ENCODE assay signal across 9 cellular contexts in the genomic region with DNA sequence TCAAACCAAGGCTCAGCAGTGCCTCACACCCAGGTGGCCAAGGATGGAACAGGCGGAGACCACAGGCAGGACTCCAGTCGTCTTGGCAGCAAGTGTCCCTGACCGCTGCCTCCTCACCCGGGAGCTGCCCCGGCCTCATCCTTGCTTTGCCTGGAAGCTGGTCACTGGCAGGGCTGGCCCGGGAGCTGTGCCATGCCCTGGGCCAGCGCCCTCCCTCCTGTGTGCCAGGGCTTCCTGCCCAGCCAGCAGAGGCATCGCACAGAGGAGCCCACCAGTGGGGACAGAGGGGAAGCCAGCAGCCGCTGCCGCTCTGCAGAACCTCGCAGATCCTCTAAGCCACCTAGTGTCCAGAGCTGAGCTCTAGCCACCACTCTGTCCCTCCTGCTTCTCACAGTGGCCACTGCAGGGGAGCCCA. TPM values are rescaled to one million over a fixed set of nuclear protein-coding genes. Genes with fewer than 3 reads are reported as not detected.
A peak's percentile ranks its signal among the peaks of the same experiment; 100 is the strongest.
DNase-seq lines count a peak whose midpoint lies in the region; ATAC-seq and TF ChIP-seq lines count a peak whose summit lies in the region.
"Had no signal": no experiment of that assay in that cellular context is flagged by ENCODE, and none has a peak within 500 bp of the region (broad histone marks: within the 10 kb centered on the region; RNA-seq: fewer than 3 reads in every experiment).

No MANE protein-coding gene starts in this region.

- no peak for TF ChIP-seq POLR2A in breast epithelium (IDR thresholded peaks at IDR 0.05)
- TF ChIP-seq POLR2A in testis (IDR thresholded peaks at IDR 0.05) = no peak

- H3K4me3 Mint-ChIP-seq in MCF 10A (ENCODE audit: unreplicated experiment) (no peak overlapping the region), endodermal cell (no peak overlapping the region)

- intact Hi-C loops in breast epithelium (cut with DNase I; ENCODE audit: low total_unique reads) = no loop called here
- intact Hi-C loops in MCF 10A (cut with micrococcal nuclease) = no loop called here
- intact Hi-C loops in testis (cut with DNase I; ENCODE audit: low total_unique reads) = no loop called here

- H3K9me3 ChIP-seq in breast epithelium = no peaks in the 10 kb centered on the region
- no peaks in the 10 kb centered on the region for H3K9me3 ChIP-seq in endodermal cell (ENCODE audit: control insufficient read depth, low read length)
- H3K9me3 ChIP-seq in testis = no peaks in the 10 kb centered on the region
- H3K9me3 ChIP-seq: BLaER1 treated with 17β-estradiol and CSF1 and Interleukin-3, amounts not matched to agents 10 nM and 100 nM had no signal

- no peaks in the 10 kb centered on the region for H3K79me2 ChIP-seq in mesendoderm (ENCODE audit: control insufficient read depth, insufficient read depth, low read length)

- H3K36me3 ChIP-seq in breast epithelium (no peaks in the 10 kb centered on the region), endodermal cell (ENCODE audit: control insufficient read depth, insufficient read depth, low read length) (no peaks in the 10 kb centered on the region), mesendoderm (ENCODE audit: control insufficient read depth, insufficient read depth, low read length) (no peaks in the 10 kb centered on the region), testis (ENCODE audit: low read depth, missing control alignments) (no peaks in the 10 kb centered on the region)
- H3K36me3 ChIP-seq: BLaER1 treated with 17β-estradiol and CSF1 and Interleukin-3, amounts not matched to agents 10 nM and 100 nM had no signal

- H3K4ac ChIP-seq in mesendoderm (ENCODE audit: low read depth, low read length) = no peak overlapping the region

- CTCF ChIA-PET in MCF 10A (lab: Yijun Ruan, JAX) = no interaction called here

- H3K27me3 Mint-ChIP-seq in MCF 10A (ENCODE audit: insufficient read depth, unreplicated experiment) = no peaks in the 10 kb centered on the region
- H3K27me3 Mint-ChIP-seq in endodermal cell (ENCODE audit: insufficient read depth) = peaks cover 41% of the 10 kb centered on the region

- no TSS peak for BruUV-seq in MCF 10A (replicated peaks; lab: Mats Ljungman, UMichigan)

- H3K56ac ChIP-seq in mesendoderm (ENCODE audit: low read length) = no peak overlapping the region

- H2BK120ac ChIP-seq in mesendoderm (ENCODE audit: low read depth, low read length) = no peak overlapping the region

- H3K27ac ChIP-seq in breast epithelium = peak overlapping the region; percentile 87
- no peak overlapping the region for H3K27ac ChIP-seq in endodermal cell (ENCODE audit: low read depth, low read length)
- H3K27ac ChIP-seq in mesendoderm (ENCODE audit: low read depth, low read length) = no peak overlapping the region
- H3K27ac ChIP-seq in testis = no peak overlapping the region
- H3K27ac ChIP-seq: BLaER1 treated with 17β-estradiol and CSF1 and Interleukin-3, amounts not matched to agents 10 nM and 100 nM had no signal

- no peak overlapping the region for H2BK5ac ChIP-seq in mesendoderm (ENCODE audit: low read length)

- peaks cover 0 to 10% of the 10 kb centered on the region in 2 donors for H3K4me1 ChIP-seq in breast epithelium
- H3K4me1 ChIP-seq in endodermal cell (ENCODE audit: control insufficient read depth, insufficient read depth, low read length) = no peaks in the 10 kb centered on the region
- no peaks in the 10 kb centered on the region for H3K4me1 ChIP-seq in mesendoderm (ENCODE audit: control insufficient read depth, low read depth, low read length)
- H3K4me1 ChIP-seq in testis = no peaks in the 10 kb centered on the region

- H4K5ac ChIP-seq in mesendoderm (ENCODE audit: low read length) = no peak overlapping the region

- peaks cover 0 to 8% of the 10 kb centered on the region in 2 donors for H3K27me3 ChIP-seq in breast epithelium
- peaks cover 47% of the 10 kb centered on the region for H3K27me3 ChIP-seq in endodermal cell (ENCODE audit: control insufficient read depth, insufficient read depth, low read length, poor library complexity, severe bottlenecking)
- no peaks in the 10 kb centered on the region for H3K27me3 ChIP-seq in mesendoderm (ENCODE audit: insufficient read depth, low read length, poor library complexity)
- peaks cover 4% of the 10 kb centered on the region for H3K27me3 ChIP-seq in testis

- DNase-seq in breast epithelium (ENCODE audit: low spot score in 2 of 2) (no peak), MCF 10A (ENCODE audit: unreplicated experiment) (no peak), endodermal cell (peak; percentile 81), mesendoderm (peak; percentile 51), testis (no peak), NCI-H524 treated with DMSO at 0.1 percent for 48 hours (lab: John Stamatoyannopoulos, UW) (no peak)

- no peak overlapping the region for H3K4me2 ChIP-seq in mesendoderm (ENCODE audit: low read length)
- H3K4me2 ChIP-seq: BLaER1 treated with 17β-estradiol and CSF1 and Interleukin-3, amounts not matched to agents 10 nM and 100 nM had no signal

- peaks cover 5% of the 10 kb centered on the region for H3K36me3 Mint-ChIP-seq in MCF 10A (ENCODE audit: insufficient read depth, unreplicated experiment)
- H3K36me3 Mint-ChIP-seq in endodermal cell (ENCODE audit: low read depth) = no peaks in the 10 kb centered on the region

- H3K9ac ChIP-seq in endodermal cell (ENCODE audit: extremely low read depth, low read length, poor library complexity, severe bottlenecking) (no peak overlapping the region), mesendoderm (ENCODE audit: low read length) (no peak overlapping the region)
- H3K9ac ChIP-seq: BLaER1 treated with 17β-estradiol and CSF1 and Interleukin-3, amounts not matched to agents 10 nM and 100 nM had no signal

- POLR2A ChIA-PET in MCF 10A (lab: Yijun Ruan, JAX) = interaction anchor here (0.9 kb wide), 1 partner anchor 9 kb away, joined by 4 read pairs; no protein-coding TSS in a partner anchor

- H3K23ac ChIP-seq in mesendoderm (ENCODE audit: low read length) = no peak overlapping the region

- no peak overlapping the region for H3K18ac ChIP-seq in mesendoderm (ENCODE audit: low read length)

- H3K4me3 ChIP-seq in breast epithelium = peak overlapping the region in 1 of 3 donors; percentile 48
- H3K4me3 ChIP-seq in endodermal cell (ENCODE audit: low read length) = no peak overlapping the region
- H3K4me3 ChIP-seq in mesendoderm (ENCODE audit: low read length) = no peak overlapping the region
- H3K4me3 ChIP-seq in testis = no peak overlapping the region
- H3K4me3 ChIP-seq: BLaER1 treated with 17β-estradiol and CSF1 and Interleukin-3, amounts not matched to agents 10 nM and 100 nM had no signal

- no peaks in the 10 kb centered on the region for H3K79me1 ChIP-seq in mesendoderm (ENCODE audit: low read length)

- no peak overlapping the region for H2BK15ac ChIP-seq in mesendoderm (replicated peaks; ENCODE audit: low read depth)

- H4K8ac ChIP-seq in mesendoderm (ENCODE audit: low read depth, low read length) = no peak overlapping the region

- no peak overlapping the region for H2AK5ac ChIP-seq in mesendoderm (ENCODE audit: low read length)

- 65 to 77% methylated on average over 9 to 11 of the region's 11 CpGs for WGBS in endodermal cell (ENCODE audit: insufficient coverage in 1 of 2, insufficient read length in 1 of 2), 2 experiments
- no CpG with 5 or more reads among the region's 11 CpGs for WGBS in mesendoderm (ENCODE audit: extremely low coverage, insufficient coverage, low lambda C conversion rate)
- 51 to 55% methylated on average over 7 to 11 of the region's 11 CpGs for WGBS in testis, 2 donors

- peak in 2 of 3 donors; percentile 43 to 50 for TF ChIP-seq CTCF in breast epithelium (IDR thresholded peaks at IDR 0.05)
- TF ChIP-seq CTCF in MCF 10A (IDR thresholded peaks at IDR 0.05; ENCODE audit: unreplicated experiment) = no peak
- TF ChIP-seq CTCF in endodermal cell (conservative IDR thresholded peaks at IDR 0.05) = peak; percentile 77
- TF ChIP-seq CTCF in testis (IDR thresholded peaks at IDR 0.05) = no peak

- ATAC-seq in GM21723 (IDR thresholded peaks at IDR 0.05; ENCODE audit: unreplicated experiment) = no peak
- no peak for ATAC-seq in HG03442 (IDR thresholded peaks at IDR 0.05; ENCODE audit: unreplicated experiment)

- peaks cover 7% of the 10 kb centered on the region for H3K4me1 Mint-ChIP-seq in MCF 10A (ENCODE audit: insufficient read depth, unreplicated experiment)
- peaks cover 2% of the 10 kb centered on the region for H3K4me1 Mint-ChIP-seq in endodermal cell

- no peaks in the 10 kb centered on the region for H3K9me3 Mint-ChIP-seq in MCF 10A (ENCODE audit: unreplicated experiment)
- H3K9me3 Mint-ChIP-seq in endodermal cell = no peaks in the 10 kb centered on the region

- H3K27ac Mint-ChIP-seq in MCF 10A (ENCODE audit: low read depth, unreplicated experiment) = no peak overlapping the region
- no peak overlapping the region for H3K27ac Mint-ChIP-seq in endodermal cell

RNA-seq across cellular contexts. Expression of a gene that starts 7.8 kb away (rescaled TPM):
- total RNA-seq in breast epithelium (10 to 100 TPM in 2 of 3 donors, 1 to 10 TPM in 1; 1.1 to 39.1 (median 32.4) TPM), MCF 10A (2022) (11.1 and 13.2 TPM in 2 replicates), endodermal cell (1 to 10 TPM; 3.5 to 5.9 TPM), testis (10 to 100 TPM in 1 of 2 donors, 1 to 10 TPM in 1; 9.4 to 12.3 TPM)
- polyA plus RNA-seq in endodermal cell (2013, experiment 1 of 2) = 38.8 TPM
- polyA plus RNA-seq in endodermal cell (2013, experiment 2 of 2) = 32.1 TPM
- 4.4 TPM for polyA plus RNA-seq in mesendoderm (2013, experiment 1 of 2)
- 5.1 TPM for polyA plus RNA-seq in mesendoderm (2013, experiment 2 of 2)
- polyA plus RNA-seq in testis (ENCODE audit: insufficient read depth, low read depth, low replicate concordance) = 10.3 TPM

Comparison
In these comparisons a context has a peak if more than half of its experiments do, and no peak if none do; other contexts are left out.
1. CTCF ChIP-seq: peak in breast epithelium (2 of 3) and endodermal cell (single experiment); none in MCF 10A (single experiment) and testis (0 of 3).
2. DNase-seq: peak in endodermal cell (single experiment) and mesendoderm (single experiment); none in breast epithelium (0 of 2), MCF 10A (single experiment), testis (single experiment) and NCI-H524 treated with DMSO at 0.1 percent for 48 hours (single experiment).
3. H3K27ac ChIP-seq: peak in breast epithelium (2 of 2); none in endodermal cell (single experiment), mesendoderm (single experiment) and testis (0 of 2).